ENCODE assay signal across 9 cellular contexts in the genomic region with DNA sequence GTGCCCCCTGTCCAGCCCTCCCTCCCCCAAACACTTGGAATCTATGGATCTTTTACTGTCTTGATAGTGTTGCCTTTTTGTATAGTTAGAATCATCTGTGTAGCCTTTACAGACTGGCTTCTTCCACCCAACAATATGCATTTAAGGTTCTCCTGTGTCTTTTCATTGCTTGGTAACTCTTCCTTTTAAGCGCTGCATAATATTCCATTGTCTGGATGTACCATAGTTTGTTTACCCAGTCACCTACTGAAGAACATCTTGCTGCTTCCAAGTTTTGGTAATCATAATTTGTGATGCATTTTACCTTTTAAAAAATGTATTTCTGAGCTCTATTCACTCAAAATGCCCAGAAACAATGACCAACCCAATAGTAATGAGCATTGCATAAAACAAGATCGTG. TPM values are rescaled to one million over a fixed set of nuclear protein-coding genes. Genes with fewer than 3 reads are reported as not detected.
"Had no signal": no experiment of that assay in that cellular context is flagged by ENCODE, and none has a peak within 500 bp of the region (broad histone marks: within the 10 kb centered on the region; RNA-seq: fewer than 3 reads in every experiment).

No MANE protein-coding gene starts in this region.

- H3K36me3 ChIP-seq: HAP-1 had no signal

- H3K27ac Mint-ChIP-seq: GM23338, H9, HFFc6 had no signal

- H3K4me3 ChIP-seq: GM23248, GM23338, HAP-1 had no signal

- H3K9ac ChIP-seq: GM23248 had no signal

- H3K4me2 ChIP-seq: GM23338 had no signal

- DNase-seq: GM23248, GOT3, H7, H9, HCEC 1CT, HFFc6 had no signal

- H3K9me3 Mint-ChIP-seq: H9, HFFc6 had no signal

- H3K4me3 Mint-ChIP-seq: GM23338, H9, HFFc6 had no signal

- H3K9me3 ChIP-seq: HAP-1 had no signal

- H2AFZ ChIP-seq: GM23248, GM23338 had no signal

- H3K27ac ChIP-seq: GM23248 had no signal

- ATAC-seq: GM23338, HCT116 had no signal

RNA-seq across cellular contexts. Expression of a gene that starts 17.7 kb away (rescaled TPM):
- total RNA-seq: GM23248, HFFc6 had no signal
- polyA plus RNA-seq: GM23248 had no signal
